In the genomic region with DNA sequence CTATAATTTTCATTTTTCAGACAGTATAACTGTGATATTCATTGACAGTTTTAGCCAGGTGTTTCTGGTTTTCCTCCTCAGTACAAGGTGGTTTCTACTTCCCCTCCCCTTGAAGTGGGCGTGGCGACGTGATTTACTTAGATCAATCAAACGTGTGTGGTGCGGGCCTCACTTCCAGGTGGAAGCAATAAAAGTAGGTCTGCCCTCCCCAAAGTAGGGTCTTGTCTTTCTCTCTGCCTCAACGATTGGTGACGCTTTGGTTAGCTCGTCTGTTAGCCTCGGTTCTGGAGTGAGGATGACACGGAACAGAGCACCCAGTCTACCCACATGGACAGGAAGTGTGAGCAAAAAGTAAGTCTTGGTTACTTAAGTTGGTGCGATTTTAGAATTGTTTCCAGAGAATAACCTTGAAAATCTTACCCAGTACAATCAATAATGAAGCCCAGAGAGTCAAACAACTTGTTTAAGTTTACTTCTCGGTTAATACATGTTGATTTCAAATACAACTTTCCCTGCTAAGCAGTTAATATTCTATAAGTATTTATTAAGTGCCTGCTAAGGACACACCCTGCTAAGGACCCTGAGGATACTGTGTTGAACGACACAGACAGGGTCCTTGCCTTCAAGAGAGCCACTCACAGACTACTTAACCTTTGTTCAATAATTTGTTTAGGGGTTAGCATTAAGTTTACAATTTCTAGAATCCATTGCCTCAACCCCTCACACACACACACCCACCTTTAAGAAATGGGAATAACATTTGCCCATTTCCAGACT, we compare ENCODE assay signal across 13 cellular contexts. TPM values are rescaled to one million over a fixed set of nuclear protein-coding genes. Genes with fewer than 3 reads are reported as not detected.
DNase-seq lines count a peak whose midpoint lies in the region; ATAC-seq and TF ChIP-seq lines count a peak whose summit lies in the region.
"Had no signal": no experiment of that assay in that cellular context is flagged by ENCODE, and none has a peak within 500 bp of the region (broad histone marks: within the 10 kb centered on the region; RNA-seq: fewer than 3 reads in every experiment).

No MANE protein-coding gene starts in this region.

- no peak overlapping the region for H3K4ac ChIP-seq in trophoblast cell (ENCODE audit: low read depth, low read length)

- no peaks in the 10 kb centered on the region for H4K20me1 ChIP-seq in GM23248 (ENCODE audit: insufficient read depth)

- H3K9ac ChIP-seq in GM23248 (no peak overlapping the region), iPS-15b (ENCODE audit: low read depth, low read length) (peak overlapping the region; percentile 38), trophoblast cell (ENCODE audit: low read length) (no peak overlapping the region)

- H2BK12ac ChIP-seq in trophoblast cell (ENCODE audit: low read length) = no peak overlapping the region

- CTCF ChIA-PET in CD4-positive, alpha-beta T cell (lab: Charles Lee) = no interaction called here
- CTCF ChIA-PET in activated B cell treated with CpG ODN at 0.5 μM for 24 hours (lab: Charles Lee) = no interaction called here

- 5 to 9% methylated on average over 13 of the region's 13 CpGs for WGBS in GM23248 (ENCODE audit: low coverage in 1 of 2, low lambda C conversion rate in 2 of 2, missing lambda C conversion rate in 2 of 2), 2 experiments
- no CpG with 5 or more reads among the region's 13 CpGs for WGBS in trophoblast cell (ENCODE audit: extremely low coverage, insufficient coverage, insufficient read length)

- no peaks in the 10 kb centered on the region for H3K4me1 ChIP-seq in GM23248 (ENCODE audit: insufficient read depth)
- H3K4me1 ChIP-seq in iPS-15b (ENCODE audit: control insufficient read depth, insufficient read depth, low read length) = peaks cover 2% of the 10 kb centered on the region
- H3K4me1 ChIP-seq in trophoblast cell (ENCODE audit: control insufficient read depth in 1 of 2, insufficient read depth in 2 of 2, low read length in 2 of 2) = no peaks in the 10 kb centered on the region
- H3K4me1 ChIP-seq: colonic mucosa, suprapubic skin had no signal

- H4K91ac ChIP-seq in trophoblast cell (ENCODE audit: low read depth, low read length) = no peak overlapping the region

- H3K4me3 Mint-ChIP-seq in CD4-positive, alpha-beta T cell = peak overlapping the region; percentile 69
- H3K4me3 Mint-ChIP-seq in activated B cell treated with CpG ODN at 0.5 μM for 24 hours = peak overlapping the region; percentile 67

- no peak overlapping the region for H3K14ac ChIP-seq in trophoblast cell (ENCODE audit: low read length)

- H4K8ac ChIP-seq in trophoblast cell (ENCODE audit: low read depth, low read length) = no peak overlapping the region

- no peak overlapping the region for H2BK120ac ChIP-seq in trophoblast cell (ENCODE audit: insufficient read depth, low read length, poor library complexity)

- H3K27ac Mint-ChIP-seq in CD4-positive, alpha-beta T cell = no peak overlapping the region
- peak overlapping the region; percentile 41 for H3K27ac Mint-ChIP-seq in activated B cell treated with CpG ODN at 0.5 μM for 24 hours

- intact Hi-C loops in CD4-positive, alpha-beta T cell (cut with DNase I, micrococcal nuclease) = no loop called here
- intact Hi-C loops in activated B cell treated with CpG ODN at 0.5 μM for 24 hours (cut with micrococcal nuclease) (no loop called here), Right ventricle myocardium inferior (cut with DNase I) (no loop called here)

- in situ Hi-C loops in GM23248 (cut with MboI) = no loop called here

- POLR2A ChIA-PET in CD4-positive, alpha-beta T cell (lab: Charles Lee) = no interaction called here
- POLR2A ChIA-PET in activated B cell treated with CpG ODN at 0.5 μM for 24 hours (lab: Charles Lee) = no interaction called here

- H3K4me1 Mint-ChIP-seq in CD4-positive, alpha-beta T cell (ENCODE audit: low read depth) = peaks cover 5% of the 10 kb centered on the region
- no peaks in the 10 kb centered on the region for H3K4me1 Mint-ChIP-seq in activated B cell treated with CpG ODN at 0.5 μM for 24 hours

- H3K79me2 ChIP-seq in GM23248 (ENCODE audit: insufficient read depth) = no peaks in the 10 kb centered on the region
- no peaks in the 10 kb centered on the region for H3K79me2 ChIP-seq in trophoblast cell (ENCODE audit: control insufficient read depth, insufficient read depth, low read length, poor library complexity)

- H3K79me1 ChIP-seq in trophoblast cell (ENCODE audit: low read length) = no peaks in the 10 kb centered on the region

- H3K4me3 ChIP-seq in GM23248 (no peak overlapping the region), iPS-15b (ENCODE audit: low read depth, low read length) (peak overlapping the region; percentile 36), trophoblast cell (ENCODE audit: low read depth, low read length) (no peak overlapping the region)
- H3K4me3 ChIP-seq: colonic mucosa, suprapubic skin had no signal

- no peaks in the 10 kb centered on the region for H3K27me3 ChIP-seq in CD4-positive, alpha-beta T cell (ENCODE audit: control insufficient read depth, insufficient read depth, low read length)
- H3K27me3 ChIP-seq in GM23248 (replicated peaks; ENCODE audit: insufficient read depth) (no peaks in the 10 kb centered on the region), iPS-15b (ENCODE audit: control insufficient read depth, insufficient read depth, low read length) (no peaks in the 10 kb centered on the region), trophoblast cell (ENCODE audit: insufficient read depth, low read length) (no peaks in the 10 kb centered on the region)
- H3K27me3 ChIP-seq: colonic mucosa, suprapubic skin had no signal

- H4K12ac ChIP-seq in trophoblast cell (ENCODE audit: low read depth, low read length) = no peak overlapping the region

- no peaks in the 10 kb centered on the region for H3K36me3 Mint-ChIP-seq in CD4-positive, alpha-beta T cell (ENCODE audit: low read depth)
- no peaks in the 10 kb centered on the region for H3K36me3 Mint-ChIP-seq in activated B cell treated with CpG ODN at 0.5 μM for 24 hours (ENCODE audit: low read depth)

- no peak overlapping the region for H2AK5ac ChIP-seq in trophoblast cell (ENCODE audit: low read length)

- no peaks in the 10 kb centered on the region for H3F3A ChIP-seq in GM23248 (ENCODE audit: insufficient read depth)

- ATAC-seq in CD4-positive, alpha-beta T cell (ENCODE audit: poor library complexity) = no peak
- peak; percentile 25 for ATAC-seq in activated B cell treated with CpG ODN at 0.5 μM for 24 hours (ENCODE audit: low read depth)
- no peak for ATAC-seq in Right ventricle myocardium inferior

- H3K9me3 Mint-ChIP-seq in CD4-positive, alpha-beta T cell = no peaks in the 10 kb centered on the region
- H3K9me3 Mint-ChIP-seq in activated B cell treated with CpG ODN at 0.5 μM for 24 hours = no peaks in the 10 kb centered on the region

- peak in 7 of 10 experiments; percentile 0 to 8 (median 2) for DNase-seq in CD4-positive, alpha-beta T cell
- DNase-seq in GM23248 = no peak
- DNase-seq in activated B cell treated with CpG ODN at 0.5 μM for 24 hours = no peak
- no peak for DNase-seq in iPS-NIHi7 (ENCODE audit: extremely low spot score)
- DNase-seq in Right ventricle myocardium inferior (ENCODE audit: missing footprints) = no peak
- no peak for DNase-seq in HCEC 1CT
- no peak for DNase-seq in trophoblast cell
- DNase-seq: colonic mucosa, NCI-H1105, occipital lobe had no signal

- H3K23ac ChIP-seq in trophoblast cell (ENCODE audit: low read length) = no peak overlapping the region

- TF ChIP-seq CTCF in CD4-positive, alpha-beta T cell (IDR thresholded peaks at IDR 0.05) = no peak
- TF ChIP-seq CTCF in activated B cell treated with CpG ODN at 0.5 μM for 24 hours (IDR thresholded peaks at IDR 0.05) = no peak

- H3K27ac ChIP-seq in CD4-positive, alpha-beta T cell (ENCODE audit: low read depth, low read length) = no peak overlapping the region
- H3K27ac ChIP-seq in GM23248 (no peak overlapping the region), trophoblast cell (ENCODE audit: low read depth, low read length) (no peak overlapping the region)
- H3K27ac ChIP-seq: colonic mucosa, HL-60, suprapubic skin had no signal

- no peak overlapping the region for H2BK5ac ChIP-seq in trophoblast cell (ENCODE audit: low read depth, low read length, poor library complexity)

- no peak overlapping the region for H3K18ac ChIP-seq in trophoblast cell (ENCODE audit: low read length)

- H3K27me3 Mint-ChIP-seq in CD4-positive, alpha-beta T cell = peaks cover 25% of the 10 kb centered on the region
- H3K27me3 Mint-ChIP-seq in activated B cell treated with CpG ODN at 0.5 μM for 24 hours = peaks cover 17% of the 10 kb centered on the region

- H3K36me3 ChIP-seq in GM23248 (ENCODE audit: low read depth) (no peaks in the 10 kb centered on the region), iPS-15b (ENCODE audit: control insufficient read depth, insufficient read depth, low read length) (no peaks in the 10 kb centered on the region), trophoblast cell (ENCODE audit: control insufficient read depth in 1 of 2, insufficient read depth in 2 of 2, low read length in 2 of 2) (no peaks in the 10 kb centered on the region)
- H3K36me3 ChIP-seq: colonic mucosa, suprapubic skin had no signal

- H2AFZ ChIP-seq in GM23248 = peak overlapping the region; percentile 58; the same call in 1 of the 2 replicates
- no peak overlapping the region for H2AFZ ChIP-seq in trophoblast cell (ENCODE audit: insufficient read depth, low read length, poor library complexity)

- H3K9me2 ChIP-seq in GM23248 (ENCODE audit: insufficient read depth) = no peaks in the 10 kb centered on the region

- H3K4me2 ChIP-seq in GM23248 (ENCODE audit: unreplicated experiment) (no peak overlapping the region), trophoblast cell (ENCODE audit: low read length) (no peak overlapping the region)

- no peaks in the 10 kb centered on the region for H3K9me3 ChIP-seq in CD4-positive, alpha-beta T cell (ENCODE audit: control insufficient read depth, low read length)
- H3K9me3 ChIP-seq in GM23248 (ENCODE audit: low read depth) = no peaks in the 10 kb centered on the region
- H3K9me3 ChIP-seq in iPS-15b (ENCODE audit: control insufficient read depth, insufficient read depth, low read length) = no peaks in the 10 kb centered on the region
- no peaks in the 10 kb centered on the region for H3K9me3 ChIP-seq in trophoblast cell (ENCODE audit: insufficient read depth, low read depth, low read length)
- H3K9me3 ChIP-seq: colonic mucosa, suprapubic skin had no signal

RNA-seq across cellular contexts. Expression of gene COX7C, which starts 48.4 kb away (rescaled TPM):
- total RNA-seq in CD4-positive, alpha-beta T cell = 100 to 1,000 TPM; 467 to 482 TPM
- 127 and 145 TPM in 2 replicates for total RNA-seq in GM23248 (2014; rRNA removed; shearing (Covaris generic))
- polyA plus RNA-seq in GM23248 (2016; fragmentation: Nextera tagmentation; extraction: Ambion mirVana) = 407 and 424 TPM in 2 replicates
- 486 and 584 TPM in 2 replicates for total RNA-seq in activated B cell treated with CpG ODN at 0.5 μM for 24 hours
- 2,115 TPM for total RNA-seq in Right ventricle myocardium inferior
- 953 and 990 TPM in 2 replicates for polyA plus RNA-seq in trophoblast cell (2013)

Comparison
In these comparisons a context has a peak if more than half of its experiments do, and no peak if none do; other contexts are left out.
1. DNase-seq: peak in CD4-positive, alpha-beta T cell (7 of 10); none in GM23248 (single experiment), activated B cell treated with CpG ODN at 0.5 μM for 24 hours (single experiment), iPS-NIHi7 (single experiment), Right ventricle myocardium inferior (single experiment), HCEC 1CT (single experiment) and trophoblast cell (0 of 2).